In genomic region chr7:132258231-132258630, GRCh38 we compare ENCODE assay signal across 32 cellular contexts.
"Had no signal": no experiment of that assay in that cellular context is flagged by ENCODE, and none has a peak within 500 bp of the region (broad histone marks: within the 10 kb centered on the region; RNA-seq: fewer than 3 reads in every experiment).

No MANE protein-coding gene starts in this region.

- H3K4me3 Mint-ChIP-seq: activated B cell treated with CpG ODN at 0.5 μM for 24 hours; activated CD4-positive, alpha-beta memory T cell treated with anti-CD3 and anti-CD28 coated beads for 36 hours; activated CD4-positive, alpha-beta T cell treated with anti-CD3 and anti-CD28 coated beads, Interleukin-2, amount 10 ng/mL, durations not matched to agents 24 days and 14 days; activated CD8-positive, alpha-beta T cell treated with anti-CD3 and anti-CD28 coated beads for 36 hours; activated naive CD4-positive, alpha-beta T cell treated with anti-CD3 and anti-CD28 coated beads for 36 hours; activated naive CD8-positive, alpha-beta T cell treated with anti-CD3 and anti-CD28 coated beads for 36 hours; activated T-cell treated with anti-CD3 and anti-CD28 coated beads, Interleukin-2, amount 50 U/mL, for 4 hours; activated T-cell treated with anti-CD3 and anti-CD28 coated beads, Interleukin-2, amount 50 U/mL, for 72 hours; activated T-helper 1 cell treated with anti-CD3 and anti-CD28 coated beads, Interleukin-12 subunit alpha, Interleukin-12 subunit beta, Interleukin-2, Interleukin-4 antibody, amounts not matched to agents 30 ng/mL and 10 ng/mL and 1 ng/mL, durations not matched to agents 14 hours and 24 hours and 36 hours; activated T-helper 17 cell treated with anti-CD3 and anti-CD28 coated beads, Interleukin-2, amount 50 U/mL, for 72 hours; brain; T-cell; T-helper 2 cell treated with Interferon-gamma antibody and Interleukin-4, amounts not matched to agents 5 μg/mL and 100 μg/mL, for 36 hours had no signal

- H3K9me3 ChIP-seq: adrenal gland had no signal

- H3K36me3 Mint-ChIP-seq: activated CD4-positive, alpha-beta memory T cell treated with anti-CD3 and anti-CD28 coated beads for 36 hours; activated naive CD4-positive, alpha-beta T cell treated with anti-CD3 and anti-CD28 coated beads, Interleukin-2, amount 50 U/mL, for 72 hours; activated naive CD8-positive, alpha-beta T cell treated with anti-CD3 and anti-CD28 coated beads for 36 hours; brain; T-cell had no signal

- H3K27me3 Mint-ChIP-seq: activated B cell treated with CpG ODN at 0.5 μM for 24 hours; activated CD4-positive, alpha-beta T cell treated with anti-CD3 and anti-CD28 coated beads, Interleukin-2, amount 10 ng/mL, durations not matched to agents 24 days and 14 days; activated T-helper 17 cell treated with anti-CD3 and anti-CD28 coated beads, Interleukin-2, amount 50 U/mL, for 72 hours had no signal

- H3K36me3 ChIP-seq: adrenal gland, cardiac muscle cell had no signal

- H3K4me1 ChIP-seq: adrenal gland had no signal

- ATAC-seq: activated CD8-positive, alpha-beta T cell treated with anti-CD3 and anti-CD28 coated beads for 36 hours; activated naive CD4-positive, alpha-beta T cell treated with anti-CD3 and anti-CD28 coated beads, Interleukin-2, amount 50 U/mL, for 72 hours; activated T-cell treated with anti-CD3 and anti-CD28 coated beads, Interleukin-2, amount 50 U/mL, for 4 hours; activated T-cell treated with anti-CD3 and anti-CD28 coated beads, Interleukin-2, amount 50 U/mL, for 72 hours; activated T-helper 17 cell treated with anti-CD3 and anti-CD28 coated beads, Interleukin-2, amount 50 U/mL, for 72 hours; T-cell had no signal

- H3K27ac ChIP-seq: adrenal gland, cardiac muscle cell had no signal

- H3K4me3 ChIP-seq: adrenal gland, cardiac muscle cell had no signal

- H3K27ac Mint-ChIP-seq: activated B cell treated with CpG ODN at 0.5 μM for 24 hours; activated CD4-positive, alpha-beta memory T cell treated with anti-CD3 and anti-CD28 coated beads for 36 hours; activated CD4-positive, alpha-beta T cell treated with anti-CD3 and anti-CD28 coated beads, Interleukin-2, amount 10 ng/mL, durations not matched to agents 24 days and 14 days; activated CD8-positive, alpha-beta T cell treated with anti-CD3 and anti-CD28 coated beads for 36 hours; activated naive CD4-positive, alpha-beta T cell treated with anti-CD3 and anti-CD28 coated beads for 36 hours; activated naive CD4-positive, alpha-beta T cell treated with anti-CD3 and anti-CD28 coated beads, Interleukin-2, amount 50 U/mL, for 72 hours; activated naive CD8-positive, alpha-beta T cell treated with anti-CD3 and anti-CD28 coated beads for 36 hours; activated T-cell treated with anti-CD3 and anti-CD28 coated beads, Interleukin-2, amount 50 U/mL, for 72 hours; activated T-helper 1 cell treated with anti-CD3 and anti-CD28 coated beads, Interleukin-12 subunit alpha, Interleukin-12 subunit beta, Interleukin-2, Interleukin-4 antibody, amounts not matched to agents 30 ng/mL and 10 ng/mL and 1 ng/mL, durations not matched to agents 14 hours and 24 hours and 36 hours; activated T-helper 17 cell treated with anti-CD3 and anti-CD28 coated beads, Interleukin-2, amount 50 U/mL, for 72 hours; T-cell; T-helper 2 cell treated with Interferon-gamma antibody and Interleukin-4, amounts not matched to agents 5 μg/mL and 100 μg/mL, for 36 hours had no signal

- H3K4me1 Mint-ChIP-seq: activated B cell treated with CpG ODN at 0.5 μM for 24 hours; activated CD4-positive, alpha-beta T cell treated with anti-CD3 and anti-CD28 coated beads, Interleukin-2, amount 10 ng/mL, durations not matched to agents 24 days and 14 days; activated naive CD8-positive, alpha-beta T cell treated with anti-CD3 and anti-CD28 coated beads for 36 hours; activated T-helper 17 cell treated with anti-CD3 and anti-CD28 coated beads, Interleukin-2, amount 50 U/mL, for 72 hours; T-cell had no signal

- DNase-seq: activated B cell treated with CpG ODN at 0.5 μM for 24 hours; activated CD4-positive, alpha-beta memory T cell treated with anti-CD3 and anti-CD28 coated beads for 36 hours; activated CD4-positive, alpha-beta T cell treated with anti-CD3 and anti-CD28 coated beads for 4 hours; activated CD4-positive, alpha-beta T cell treated with anti-CD3 and anti-CD28 coated beads, Interleukin-2, amount 10 ng/mL, durations not matched to agents 24 days and 14 days; activated CD4-positive, alpha-beta T cell treated with anti-CD3 and anti-CD28 coated beads, Interleukin-2, amount 50 U/mL, for 1 hour; activated CD4-positive, alpha-beta T cell treated with anti-CD3 and anti-CD28 coated beads, Interleukin-2, amount 50 U/mL, for 4 hours; activated CD4-positive, CD25-positive, alpha-beta regulatory T cell treated with anti-CD3 and anti-CD28 coated beads, Interleukin-2, amount 50 U/mL, for 72 hours; activated CD8-positive, alpha-beta memory T cell treated with anti-CD3 and anti-CD28 coated beads, Interleukin-2, amount 50 U/mL, for 4 hours; activated CD8-positive, alpha-beta T cell treated with anti-CD3 and anti-CD28 coated beads for 36 hours; activated effector memory CD4-positive, alpha-beta T cell treated with anti-CD3 and anti-CD28 coated beads, Interleukin-2, amount 50 U/mL, for 16 hours; activated gamma-delta T cell treated with Interleukin-2 at 50 U/mL for 16 hours; activated naive CD4-positive, alpha-beta T cell; activated naive CD4-positive, alpha-beta T cell treated with anti-CD3 and anti-CD28 coated beads for 36 hours; activated naive CD4-positive, alpha-beta T cell treated with anti-CD3 and anti-CD28 coated beads, Interleukin-2, amount 50 U/mL, for 16 hours; activated naive CD8-positive, alpha-beta T cell treated with anti-CD3 and anti-CD28 coated beads for 36 hours; activated T-cell treated with anti-CD3 and anti-CD28 coated beads for 4 hours; activated T-cell treated with anti-CD3 and anti-CD28 coated beads, Interleukin-2, amount 50 U/mL, for 1 hour; activated T-cell treated with anti-CD3 and anti-CD28 coated beads, Interleukin-2, amount 50 U/mL, for 4 hours; activated T-cell treated with anti-CD3 and anti-CD28 coated beads, Interleukin-2, amount 50 U/mL, for 72 hours; adrenal gland; amniotic stem cell; aorta; central memory CD4-positive, alpha-beta T cell; T-cell; T-helper 2 cell; T-helper 9 cell had no signal
